ENCODE assay signal across 18 cellular contexts in the genomic region with DNA sequence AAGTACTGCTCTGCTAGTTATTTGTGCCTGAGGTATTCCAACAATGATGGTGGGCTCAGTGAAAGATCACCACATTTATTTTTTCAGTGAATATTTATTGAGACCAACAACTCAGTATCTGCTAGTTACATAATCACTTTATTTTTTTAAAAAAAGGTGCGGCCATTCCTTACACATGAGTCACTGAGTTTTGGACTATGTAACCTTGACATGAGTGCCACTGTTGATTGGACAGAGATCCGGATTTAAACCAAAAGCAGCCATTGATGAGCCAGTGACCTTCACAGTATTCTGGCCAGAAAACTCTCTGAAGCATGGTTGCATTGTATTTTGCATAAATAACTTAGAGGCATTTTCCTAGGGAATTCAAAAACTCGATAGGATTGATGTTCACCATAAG.
"Had no signal": no experiment of that assay in that cellular context is flagged by ENCODE, and none has a peak within 500 bp of the region (broad histone marks: within the 10 kb centered on the region; RNA-seq: fewer than 3 reads in every experiment).

No MANE protein-coding gene starts in this region.

- H3K36me3 ChIP-seq: heart left ventricle, neutrophil, sigmoid colon, stomach had no signal

- H3K27me3 ChIP-seq: neutrophil, sigmoid colon had no signal

- DNase-seq: effector CD4-positive, alpha-beta T cell; endodermal cell; heart left ventricle; hippocampal formation; mucosa of descending colon; naive thymus-derived CD8-positive, alpha-beta T cell; psoas muscle; retina; sigmoid colon; stimulated activated CD4-positive, alpha-beta T cell treated with anti-CD3 and anti-CD28 coated beads, Interleukin-12 subunit alpha, Interleukin-12 subunit beta, amount 100 ng/mL, for 4 hours; stimulated activated naive CD4-positive, alpha-beta T cell; stomach; substantia nigra had no signal

- ATAC-seq: heart left ventricle; mucosa of descending colon; naive thymus-derived CD8-positive, alpha-beta T cell; psoas muscle had no signal

- FAIRE-seq: endothelial cell of umbilical vein, frontal cortex had no signal

- H3K27ac ChIP-seq: coronary artery, heart left ventricle, neutrophil, psoas muscle, sigmoid colon, skin epidermis, stomach had no signal

- H3K4me3 ChIP-seq: coronary artery, heart left ventricle, mucosa of descending colon, psoas muscle, sigmoid colon, skin epidermis, stomach had no signal

- H3K9me3 ChIP-seq: heart left ventricle, mucosa of descending colon, neutrophil, psoas muscle, sigmoid colon, stomach had no signal

- H3K4me1 ChIP-seq: heart left ventricle, psoas muscle, stomach had no signal
